Comparison of ENCODE assay signal across 21 cellular contexts in the genomic region with DNA sequence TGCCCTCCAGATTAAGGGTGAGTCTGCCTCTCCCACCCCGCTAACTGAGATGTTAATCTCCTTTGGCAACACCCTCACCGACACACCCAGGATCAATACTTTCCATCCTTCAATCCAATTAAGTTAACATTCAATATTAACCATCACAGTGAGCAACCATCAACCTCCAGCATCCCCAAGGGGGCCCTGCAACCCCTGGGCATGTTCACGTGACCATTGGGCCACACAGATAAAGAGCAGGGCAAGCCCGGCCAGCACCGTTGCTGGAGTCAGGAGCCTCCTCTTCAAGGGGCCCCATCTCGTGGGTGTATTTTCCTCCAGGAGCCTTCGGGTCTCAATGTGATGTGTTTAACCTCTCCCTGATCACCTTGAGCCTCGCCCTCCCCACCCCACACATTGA. TPM values are rescaled to one million over a fixed set of nuclear protein-coding genes. Genes with fewer than 3 reads are reported as not detected.
DNase-seq lines count a peak whose midpoint lies in the region; ATAC-seq and TF ChIP-seq lines count a peak whose summit lies in the region.
"Had no signal": no experiment of that assay in that cellular context is flagged by ENCODE, and none has a peak within 500 bp of the region (broad histone marks: within the 10 kb centered on the region; RNA-seq: fewer than 3 reads in every experiment).

No MANE protein-coding gene starts in this region.

- peaks cover 3% of the 10 kb centered on the region for H3K9me3 Mint-ChIP-seq in glutamatergic neuron (ENCODE audit: unreplicated experiment)
- H3K9me3 Mint-ChIP-seq in stimulated activated naive B cell treated with anti-CD40 and anti-IgM and Interleukin-4, amounts not matched to agents 10 μg/mL and 1 μg/mL and 100 μg/mL, for 72 hours: no peaks in the 10 kb centered on the region
- no peaks in the 10 kb centered on the region for H3K9me3 Mint-ChIP-seq in type B pancreatic cell
- H3K9me3 Mint-ChIP-seq: CD4-positive, alpha-beta T cell; CD8-positive, alpha-beta memory T cell; GM23338; HFFc6 had no signal

- no peaks in the 10 kb centered on the region for H3K9me3 ChIP-seq in WERI-Rb-1 (ENCODE audit: severe bottlenecking)
- H3K9me3 ChIP-seq: BLaER1, HAP-1 had no signal

- TF ChIP-seq CTCF in WERI-Rb-1 (IDR thresholded peaks at IDR 0.05; ENCODE audit: low read depth, low read length) (no peak), glutamatergic neuron (IDR thresholded peaks at IDR 0.05; ENCODE audit: partially characterized antibody, unreplicated experiment) (no peak), type B pancreatic cell (conservative IDR thresholded peaks at IDR 0.05) (no peak)

- intact Hi-C loops in posterior vena cava (cut with DNase I): no loop called here

- H3K4me1 Mint-ChIP-seq in glutamatergic neuron (ENCODE audit: low read depth, unreplicated experiment): no peaks in the 10 kb centered on the region
- H3K4me1 Mint-ChIP-seq in stimulated activated naive B cell treated with anti-CD40 and anti-IgM and Interleukin-4, amounts not matched to agents 10 μg/mL and 1 μg/mL and 100 μg/mL, for 72 hours: peaks cover 12 to 36% of the 10 kb centered on the region in 2 donors
- peaks cover 4% of the 10 kb centered on the region for H3K4me1 Mint-ChIP-seq in type B pancreatic cell (ENCODE audit: unreplicated experiment)
- H3K4me1 Mint-ChIP-seq: CD8-positive, alpha-beta memory T cell; GM23338 had no signal

- H3K27ac Mint-ChIP-seq in glutamatergic neuron (ENCODE audit: unreplicated experiment) (peak overlapping the region; percentile 1), type B pancreatic cell (no peak overlapping the region)
- peak overlapping the region; percentile 60 for H3K27ac Mint-ChIP-seq in stimulated activated naive B cell treated with anti-CD40 and anti-IgM and Interleukin-4, amounts not matched to agents 10 μg/mL and 1 μg/mL and 100 μg/mL, for 72 hours
- H3K27ac Mint-ChIP-seq: B cell; CD4-positive, alpha-beta T cell; GM23338; HFFc6 had no signal

- H3K27ac ChIP-seq in WERI-Rb-1: no peak overlapping the region; the same call in 1 of the 2 replicates
- H3K27ac ChIP-seq: BLaER1, C4-2B had no signal

- no peak for ATAC-seq in stimulated activated naive B cell treated with anti-CD40 and anti-IgM and Interleukin-4, amounts not matched to agents 10 μg/mL and 1 μg/mL and 100 μg/mL, for 72 hours (replicated peaks)
- ATAC-seq in GM19397 (IDR thresholded peaks at IDR 0.05; ENCODE audit: unreplicated experiment) (no peak), GM18909 (IDR thresholded peaks at IDR 0.05; ENCODE audit: poor library complexity, unreplicated experiment) (no peak)
- ATAC-seq: GM12878, GM23338 had no signal

- H3K4me3 ChIP-seq in WERI-Rb-1 (ENCODE audit: low read depth, low read length): no peak overlapping the region
- H3K4me3 ChIP-seq: BLaER1, GM12878, GM23338, HAP-1 had no signal

- DNase-seq in WERI-Rb-1 (peak; percentile 43), glutamatergic neuron (peak; percentile 26), posterior vena cava (ENCODE audit: low spot score) (peak; percentile 46), type B pancreatic cell (ENCODE audit: extremely low spot score, unreplicated experiment) (no peak), CD1c-positive myeloid dendritic cell (ENCODE audit: extremely low spot score) (no peak)
- DNase-seq in stimulated activated naive B cell treated with anti-CD40 and anti-IgM and Interleukin-4, amounts not matched to agents 10 μg/mL and 1 μg/mL and 100 μg/mL, for 72 hours: no peak
- DNase-seq: CD4-positive, alpha-beta T cell; CD8-positive, alpha-beta memory T cell; DMS 273 treated with DMSO at 0.1 percent for 48 hours; DMS79; EL; GDM1; HFFc6 had no signal

- no peaks in the 10 kb centered on the region for H3K36me3 ChIP-seq in WERI-Rb-1
- H3K36me3 ChIP-seq: BLaER1, HAP-1 had no signal

- no peaks in the 10 kb centered on the region for H3K36me3 Mint-ChIP-seq in glutamatergic neuron (ENCODE audit: unreplicated experiment)
- H3K36me3 Mint-ChIP-seq in stimulated activated naive B cell treated with anti-CD40 and anti-IgM and Interleukin-4, amounts not matched to agents 10 μg/mL and 1 μg/mL and 100 μg/mL, for 72 hours: no peaks in the 10 kb centered on the region
- peaks cover 3% of the 10 kb centered on the region for H3K36me3 Mint-ChIP-seq in type B pancreatic cell
- H3K36me3 Mint-ChIP-seq: CD8-positive, alpha-beta memory T cell had no signal

- H3K27me3 Mint-ChIP-seq in glutamatergic neuron (ENCODE audit: unreplicated experiment): peaks cover 6% of the 10 kb centered on the region
- H3K27me3 Mint-ChIP-seq in stimulated activated naive B cell treated with anti-CD40 and anti-IgM and Interleukin-4, amounts not matched to agents 10 μg/mL and 1 μg/mL and 100 μg/mL, for 72 hours: peaks cover 0 to 8% of the 10 kb centered on the region in 2 donors
- H3K27me3 Mint-ChIP-seq in type B pancreatic cell: no peaks in the 10 kb centered on the region
- H3K27me3 Mint-ChIP-seq: B cell; CD4-positive, alpha-beta T cell had no signal

- no peaks in the 10 kb centered on the region for H3K27me3 ChIP-seq in WERI-Rb-1 (ENCODE audit: insufficient read depth, low read depth, severe bottlenecking)
- H3K27me3 ChIP-seq: BLaER1 had no signal

- no peak overlapping the region for H3K4me3 Mint-ChIP-seq in glutamatergic neuron (ENCODE audit: unreplicated experiment)
- no peak overlapping the region for H3K4me3 Mint-ChIP-seq in stimulated activated naive B cell treated with anti-CD40 and anti-IgM and Interleukin-4, amounts not matched to agents 10 μg/mL and 1 μg/mL and 100 μg/mL, for 72 hours
- H3K4me3 Mint-ChIP-seq in type B pancreatic cell: no peak overlapping the region
- H3K4me3 Mint-ChIP-seq: B cell; CD4-positive, alpha-beta T cell; CD8-positive, alpha-beta memory T cell; GM23338; HFFc6 had no signal

RNA-seq across cellular contexts. Expression of a gene that starts 8.0 kb away (rescaled TPM):
- 0.76 TPM for total RNA-seq in glutamatergic neuron (ENCODE audit: unreplicated experiment)
- 1 to 10 TPM; 8.3 to 9.9 TPM for total RNA-seq in posterior vena cava
- total RNA-seq in type B pancreatic cell (ENCODE audit: low replicate concordance): 7.7 and 26.6 TPM in 2 replicates

Comparison
In these comparisons a context has a peak if more than half of its experiments do, and no peak if none do; other contexts are left out.
1. DNase-seq: peak in WERI-Rb-1 (single experiment), glutamatergic neuron (single experiment) and posterior vena cava (single experiment); none in stimulated activated naive B cell treated with anti-CD40 and anti-IgM and Interleukin-4, amounts not matched to agents 10 μg/mL and 1 μg/mL and 100 μg/mL, for 72 hours (single experiment), type B pancreatic cell (single experiment) and CD1c-positive myeloid dendritic cell (single experiment).